In genomic region chr5:95976606-95977005, GRCh38 we compare ENCODE assay signal across 29 cellular contexts.
"Had no signal": no experiment of that assay in that cellular context is flagged by ENCODE, and none has a peak within 500 bp of the region (broad histone marks: within the 10 kb centered on the region; RNA-seq: fewer than 3 reads in every experiment).

No MANE protein-coding gene starts in this region.

- DNase-seq: activated CD4-positive, alpha-beta memory T cell treated with anti-CD3 and anti-CD28 coated beads, Interleukin-2, amount 10 ng/mL, durations not matched to agents 7 days and 5 days; activated CD4-positive, alpha-beta T cell treated with anti-CD3 and anti-CD28 coated beads for 1 hour; activated CD4-positive, alpha-beta T cell treated with anti-CD3 and anti-CD28 coated beads for 4 hours; activated CD4-positive, alpha-beta T cell treated with anti-CD3 and anti-CD28 coated beads, Interleukin-2, amount 10 ng/mL, durations not matched to agents 7 days and 5 days; activated CD4-positive, alpha-beta T cell treated with anti-CD3 and anti-CD28 coated beads, Interleukin-2, amount 50 U/mL, for 4 hours; activated CD8-positive, alpha-beta memory T cell treated with anti-CD3 and anti-CD28 coated beads, Interleukin-2, amount 50 U/mL, for 48 hours; activated gamma-delta T cell; activated naive CD4-positive, alpha-beta T cell; activated naive CD4-positive, alpha-beta T cell treated with anti-CD3 and anti-CD28 coated beads, Interleukin-2, amount 10 ng/mL, durations not matched to agents 7 days and 5 days; activated naive CD8-positive, alpha-beta T cell treated with anti-CD3 and anti-CD28 coated beads, Interleukin-2, amount 10 ng/mL, durations not matched to agents 7 days and 5 days; activated T-cell treated with anti-CD3 and anti-CD28 coated beads for 4 hours; activated T-cell treated with anti-CD3 and anti-CD28 coated beads, Interleukin-2, amount 50 U/mL, for 24 hours; activated T-cell treated with anti-CD3 and anti-CD28 coated beads, Interleukin-2, amount 50 U/mL, for 72 hours; central memory CD4-positive, alpha-beta T cell; cerebellar nuclear complex; colonic mucosa; effector CD8-positive, alpha-beta T cell; esophagus squamous epithelium; foreskin melanocyte; head of caudate nucleus; T-helper 2 cell had no signal

- ATAC-seq: activated naive CD4-positive, alpha-beta T cell treated with anti-CD3 and anti-CD28 coated beads, Interleukin-2, amount 50 U/mL, for 72 hours; activated T-cell treated with anti-CD3 and anti-CD28 coated beads, Interleukin-2, amount 50 U/mL, for 72 hours; gastroesophageal sphincter; WTC11 had no signal

- H3K4me3 ChIP-seq: ascending aorta, breast epithelium, cardiac muscle cell, colonic mucosa, esophagus squamous epithelium, gastroesophageal sphincter had no signal

- H3K4me1 ChIP-seq: ascending aorta, breast epithelium, colonic mucosa, esophagus squamous epithelium, gastroesophageal sphincter had no signal

- H3K36me3 ChIP-seq: ascending aorta, breast epithelium, cardiac muscle cell, colonic mucosa, esophagus squamous epithelium, gastroesophageal sphincter had no signal

- H3K9me3 ChIP-seq: ascending aorta, breast epithelium, colonic mucosa, esophagus squamous epithelium, gastroesophageal sphincter had no signal

- H3K27me3 ChIP-seq: ascending aorta, breast epithelium, cardiac muscle cell, colonic mucosa, esophagus squamous epithelium, gastroesophageal sphincter had no signal

- H3K27ac ChIP-seq: ascending aorta, breast epithelium, cardiac muscle cell, colonic mucosa, epithelial cell of prostate, esophagus squamous epithelium, gastroesophageal sphincter, VCaP had no signal
